Comparison of ENCODE assay signal across 30 cellular contexts in genomic region chr6:96911171-96911570, GRCh38. TPM values are rescaled to one million over a fixed set of nuclear protein-coding genes. Genes with fewer than 3 reads are reported as not detected.
"Had no signal": no experiment of that assay in that cellular context is flagged by ENCODE, and none has a peak within 500 bp of the region (broad histone marks: within the 10 kb centered on the region; RNA-seq: fewer than 3 reads in every experiment).

No MANE protein-coding gene starts in this region.

- H3K9me3 ChIP-seq: esophagus muscularis mucosa, gastrocnemius medialis, heart right ventricle, left lung, lower lobe of right lung, mucosa of descending colon had no signal

- H3K27ac ChIP-seq: coronary artery, esophagus muscularis mucosa, foreskin keratinocyte, gastrocnemius medialis, heart right ventricle, left lung, lower lobe of right lung had no signal

- H3K27me3 ChIP-seq: dorsolateral prefrontal cortex had no signal

- DNase-seq: dermis blood vessel endothelial cell; dorsolateral prefrontal cortex; effector CD4-positive, alpha-beta T cell; effector memory CD4-positive, alpha-beta T cell; foreskin keratinocyte; gastrocnemius medialis; glutamatergic neuron; head of caudate nucleus; heart right ventricle; hippocampal formation; left cardiac atrium; left lung; left ventricle myocardium superior; lower lobe of right lung; mesenchymal stem cell; mucosa of descending colon; naive B cell; naive thymus-derived CD8-positive, alpha-beta T cell had no signal

- H3K4me3 ChIP-seq: coronary artery, dorsolateral prefrontal cortex, esophagus muscularis mucosa, gastrocnemius medialis, heart right ventricle, left lung, lower lobe of right lung, mucosa of descending colon had no signal

- H3K36me3 ChIP-seq: esophagus muscularis mucosa, gastrocnemius medialis, heart right ventricle, left lung, lower lobe of right lung had no signal

- ATAC-seq: foreskin keratinocyte; gastrocnemius medialis; heart right ventricle; left cardiac atrium; left lung; left ventricle myocardium superior; lower lobe of right lung; mucosa of descending colon; naive thymus-derived CD8-positive, alpha-beta T cell had no signal

- H3K4me1 ChIP-seq: esophagus muscularis mucosa, foreskin keratinocyte, gastrocnemius medialis, heart right ventricle, left lung, lower lobe of right lung had no signal

- FAIRE-seq: endothelial cell of umbilical vein, islet of Langerhans, keratinocyte had no signal

RNA-seq across cellular contexts. Expression of gene KLHL32, which starts 13.4 kb away (rescaled TPM):
- total RNA-seq: dermis blood vessel endothelial cell, endothelial cell of umbilical vein, epithelial cell of proximal tubule, fibroblast of villous mesenchyme, glomerular endothelial cell, lung microvascular endothelial cell, myocyte had no signal
- polyA plus RNA-seq: esophagus, fibroblast of lung had no signal
